Comparison of ENCODE assay signal across 34 cellular contexts in the genomic region with DNA sequence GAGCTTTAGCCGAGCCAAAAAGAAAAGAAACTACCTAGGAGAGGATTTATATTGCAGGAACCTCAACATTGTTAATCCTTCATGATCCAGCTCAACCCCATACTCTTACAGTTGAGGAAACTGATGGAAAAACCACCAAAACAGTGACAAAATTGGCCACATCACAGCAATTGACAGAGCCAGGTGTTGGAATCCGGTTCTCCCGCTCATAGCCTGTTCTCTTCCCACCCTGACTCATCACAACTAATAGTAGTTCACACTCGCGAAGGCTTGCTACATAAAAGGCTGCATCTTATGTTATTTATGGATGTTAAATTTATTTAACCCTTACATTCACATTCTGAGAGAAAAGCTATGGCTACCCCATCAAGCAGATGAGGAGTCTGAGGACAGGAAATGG. TPM values are rescaled to one million over a fixed set of nuclear protein-coding genes. Genes with fewer than 3 reads are reported as not detected.
"Had no signal": no experiment of that assay in that cellular context is flagged by ENCODE, and none has a peak within 500 bp of the region (broad histone marks: within the 10 kb centered on the region; RNA-seq: fewer than 3 reads in every experiment).

No MANE protein-coding gene starts in this region.

- H3K27me3 ChIP-seq: brain microvascular endothelial cell, gastrocnemius medialis had no signal

- H3K9me3 ChIP-seq: gastrocnemius medialis had no signal

- H3K4me1 ChIP-seq: gastrocnemius medialis had no signal

- ATAC-seq: activated CD4-positive, CD25-positive, alpha-beta regulatory T cell treated with anti-CD3 and anti-CD28 coated beads, Interleukin-2, amount 50 U/mL, for 24 hours; activated CD8-positive, alpha-beta T cell treated with anti-CD3 and anti-CD28 coated beads for 36 hours; activated T-cell treated with anti-CD3 and anti-CD28 coated beads, Interleukin-2, amount 50 U/mL, for 4 hours; activated T-helper 17 cell treated with anti-CD3 and anti-CD28 coated beads, Interleukin-2, amount 50 U/mL, for 72 hours; effector memory CD8-positive, alpha-beta T cell; foreskin keratinocyte; gastrocnemius medialis; heart left ventricle had no signal

- H3K4me3 Mint-ChIP-seq: activated B cell treated with CpG ODN at 0.5 μM for 24 hours; activated CD8-positive, alpha-beta T cell treated with anti-CD3 and anti-CD28 coated beads for 36 hours; activated naive CD8-positive, alpha-beta T cell; activated T-cell treated with anti-CD3 and anti-CD28 coated beads, Interleukin-2, amount 50 U/mL, for 4 hours; activated T-helper 17 cell treated with anti-CD3 and anti-CD28 coated beads, Interleukin-2, amount 50 U/mL, for 72 hours; effector memory CD8-positive, alpha-beta T cell; T-helper 1 cell treated with Interleukin-12 subunit alpha and Interleukin-12 subunit beta and Interleukin-4 antibody, amounts not matched to agents 30 μg/mL and 1 μg/mL, for 36 hours; T-helper 2 cell treated with Interferon-gamma antibody and Interleukin-4, amounts not matched to agents 5 μg/mL and 100 μg/mL, for 36 hours had no signal

- H3K4me3 ChIP-seq: gastrocnemius medialis, heart left ventricle had no signal

- H3K36me3 ChIP-seq: brain microvascular endothelial cell, gastrocnemius medialis, heart left ventricle, WERI-Rb-1 had no signal

- DNase-seq: activated B cell treated with CpG ODN at 0.5 μM for 24 hours; activated CD4-positive, alpha-beta T cell treated with anti-CD3 and anti-CD28 coated beads for 48 hours; activated CD4-positive, alpha-beta T cell treated with anti-CD3 and anti-CD28 coated beads, Interleukin-2, amount 50 U/mL, for 1 hour; activated CD4-positive, alpha-beta T cell treated with anti-CD3 and anti-CD28 coated beads, Interleukin-2, amount 50 U/mL, for 48 hours; activated CD8-positive, alpha-beta memory T cell treated with anti-CD3 and anti-CD28 coated beads for 24 hours; activated CD8-positive, alpha-beta T cell treated with anti-CD3 and anti-CD28 coated beads for 36 hours; activated effector memory CD4-positive, alpha-beta T cell treated with Interleukin-2 at 50 U/mL for 16 hours; activated gamma-delta T cell treated with Interleukin-2 at 50 U/mL for 16 hours; activated naive CD4-positive, alpha-beta T cell treated with anti-CD3 and anti-CD28 coated beads, Interleukin-2, amount 50 U/mL, for 16 hours; activated naive CD4-positive, alpha-beta T cell treated with Interleukin-2 at 50 U/mL for 16 hours; activated T-cell treated with anti-CD3 and anti-CD28 coated beads, Interleukin-2, amount 50 U/mL, for 4 hours; amniotic stem cell; anterior cingulate cortex; brain microvascular endothelial cell; caudate nucleus; cortex of kidney; dermis blood vessel endothelial cell; effector CD4-positive, alpha-beta T cell; effector memory CD8-positive, alpha-beta T cell; foreskin keratinocyte; gastrocnemius medialis; glutamatergic neuron; heart left ventricle; T1000; WERI-Rb-1 had no signal

- H3K27ac Mint-ChIP-seq: activated B cell treated with CpG ODN at 0.5 μM for 24 hours; activated CD8-positive, alpha-beta T cell treated with anti-CD3 and anti-CD28 coated beads for 36 hours; activated naive CD8-positive, alpha-beta T cell; activated T-helper 17 cell treated with anti-CD3 and anti-CD28 coated beads, Interleukin-2, amount 50 U/mL, for 72 hours; effector memory CD8-positive, alpha-beta T cell; T-helper 1 cell treated with Interleukin-12 subunit alpha and Interleukin-12 subunit beta and Interleukin-4 antibody, amounts not matched to agents 30 μg/mL and 1 μg/mL, for 36 hours; T-helper 2 cell treated with Interferon-gamma antibody and Interleukin-4, amounts not matched to agents 5 μg/mL and 100 μg/mL, for 36 hours had no signal

- FAIRE-seq: astrocyte, colon had no signal

- H3K27ac ChIP-seq: brain microvascular endothelial cell, epithelial cell of prostate, foreskin keratinocyte, gastrocnemius medialis, heart left ventricle, WERI-Rb-1 had no signal

- H3K9me3 Mint-ChIP-seq: effector memory CD8-positive, alpha-beta T cell; T-helper 1 cell treated with Interleukin-12 subunit alpha and Interleukin-12 subunit beta and Interleukin-4 antibody, amounts not matched to agents 30 μg/mL and 1 μg/mL, for 36 hours; T-helper 2 cell treated with Interferon-gamma antibody and Interleukin-4, amounts not matched to agents 5 μg/mL and 100 μg/mL, for 36 hours had no signal

- H3K36me3 Mint-ChIP-seq: activated naive CD8-positive, alpha-beta T cell had no signal

RNA-seq across cellular contexts. Expression of a gene that starts 33.7 kb away (rescaled TPM):
- total RNA-seq: chondrocyte, dermis blood vessel endothelial cell, foreskin keratinocyte, gastrocnemius medialis, heart left ventricle had no signal
- polyA plus RNA-seq: foreskin keratinocyte, heart left ventricle had no signal
